11 cellular contexts compared by ENCODE assay signal in the genomic region with DNA sequence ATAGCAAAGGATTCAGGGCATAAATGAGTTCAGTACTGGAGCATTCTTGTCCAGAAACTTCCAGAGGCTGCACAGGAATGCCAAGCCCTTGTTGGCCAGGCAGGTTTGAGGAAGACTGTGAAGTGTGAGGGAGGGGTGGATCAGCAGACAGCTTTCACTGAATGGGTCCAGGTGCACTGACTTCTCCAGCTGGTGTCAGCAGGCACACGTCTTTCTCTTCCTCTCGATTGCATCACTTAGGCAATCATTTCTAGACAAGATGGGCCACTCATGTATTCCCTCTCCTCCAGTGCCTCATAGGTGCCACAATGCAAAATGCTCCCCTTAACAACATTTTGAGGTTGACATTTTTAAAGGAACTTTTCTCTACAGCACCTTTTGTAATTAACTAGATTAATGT. TPM values are rescaled to one million over a fixed set of nuclear protein-coding genes. Genes with fewer than 3 reads are reported as not detected.
DNase-seq lines count a peak whose midpoint lies in the region; ATAC-seq and TF ChIP-seq lines count a peak whose summit lies in the region.
"Had no signal": no experiment of that assay in that cellular context is flagged by ENCODE, and none has a peak within 500 bp of the region (broad histone marks: within the 10 kb centered on the region; RNA-seq: fewer than 3 reads in every experiment).

No MANE protein-coding gene starts in this region.

- H3K4me1 Mint-ChIP-seq in GM23338 = peaks cover 13% of the 10 kb centered on the region
- H3K4me1 Mint-ChIP-seq in stimulated activated effector memory CD8-positive, alpha-beta T cell treated with anti-CD3 and anti-CD28 coated beads, Interleukin-12 subunit alpha, Interleukin-12 subunit beta, amount 100 ng/mL, for 72 hours = no peaks in the 10 kb centered on the region

- H3F3A ChIP-seq in GM23338 (replicated peaks; ENCODE audit: low read depth) = no peaks in the 10 kb centered on the region

- no peaks in the 10 kb centered on the region for H3K36me3 Mint-ChIP-seq in GM23338 (ENCODE audit: low read depth)
- peaks cover 4% of the 10 kb centered on the region for H3K36me3 Mint-ChIP-seq in stimulated activated effector memory CD8-positive, alpha-beta T cell treated with anti-CD3 and anti-CD28 coated beads, Interleukin-12 subunit alpha, Interleukin-12 subunit beta, amount 100 ng/mL, for 72 hours

- no peaks in the 10 kb centered on the region for H3K9me2 ChIP-seq in GM23338 (ENCODE audit: insufficient read depth)

- H3K27ac ChIP-seq in GM23338 (ENCODE audit: low read depth) = no peak overlapping the region

- no peaks in the 10 kb centered on the region for H3K27me3 ChIP-seq in GM23338 (ENCODE audit: insufficient read depth)

- no peak overlapping the region for H2AFZ ChIP-seq in GM23338

- peak; percentile 22 for DNase-seq in EH (ENCODE audit: low read depth)
- DNase-seq in GM23338 (ENCODE audit: low spot score) = peak; percentile 18
- DNase-seq in NCI-H146 (lab: John Stamatoyannopoulos, UW) = peak; percentile 83
- peak; percentile 17 for DNase-seq in fibroblast of villous mesenchyme (ENCODE audit: low read depth)
- no peak for DNase-seq in GM13977 (ENCODE audit: low spot score)
- DNase-seq in cerebellar cortex (ENCODE audit: low spot score) = no peak
- DNase-seq in stimulated activated effector memory CD8-positive, alpha-beta T cell treated with anti-CD3 and anti-CD28 coated beads, Interleukin-12 subunit alpha, Interleukin-12 subunit beta, amount 100 ng/mL, for 72 hours (ENCODE audit: low spot score in 2 of 2) = no peak
- DNase-seq in T1000 (lab: John Stamatoyannopoulos, UW) = no peak
- DNase-seq: activated T-cell treated with anti-CD3 and anti-CD28 coated beads, Interleukin-2, amount 50 U/mL, for 1 hour; MM.1S had no signal

- H3K4me2 ChIP-seq in GM23338 = no peak overlapping the region

- TF ChIP-seq CTCF in GM23338 (conservative IDR thresholded peaks at IDR 0.05; ENCODE audit: low read depth in 2 of 2) = peak in 1 of 2 experiments; percentile 26; a peak in 2 of 4 replicates
- no peak for TF ChIP-seq CTCF in fibroblast of villous mesenchyme (IDR thresholded peaks at IDR 0.05; ENCODE audit: insufficient read depth, low read depth, low read length)
- no peak for TF ChIP-seq CTCF in GM13977 (IDR thresholded peaks at IDR 0.05; ENCODE audit: extremely low read depth, insufficient read depth, missing control alignments)

- H3K27me3 Mint-ChIP-seq in GM23338 (ENCODE audit: insufficient read depth, low read depth, poor library complexity) = no peaks in the 10 kb centered on the region

- H3K4me3 ChIP-seq in GM23338 = no peak overlapping the region
- no peak overlapping the region for H3K4me3 ChIP-seq in fibroblast of villous mesenchyme (ENCODE audit: low read depth, low read length)

- H4K20me1 ChIP-seq in GM23338 (replicated peaks; ENCODE audit: insufficient read depth) = no peaks in the 10 kb centered on the region

- H3K27ac Mint-ChIP-seq in GM23338 = no peak overlapping the region; the same call in 1 of the 2 replicates
- H3K27ac Mint-ChIP-seq in stimulated activated effector memory CD8-positive, alpha-beta T cell treated with anti-CD3 and anti-CD28 coated beads, Interleukin-12 subunit alpha, Interleukin-12 subunit beta, amount 100 ng/mL, for 72 hours = no peak overlapping the region

- H3K4me3 Mint-ChIP-seq in GM23338 = no peak overlapping the region
- H3K4me3 Mint-ChIP-seq in stimulated activated effector memory CD8-positive, alpha-beta T cell treated with anti-CD3 and anti-CD28 coated beads, Interleukin-12 subunit alpha, Interleukin-12 subunit beta, amount 100 ng/mL, for 72 hours = no peak overlapping the region

- no peaks in the 10 kb centered on the region for H3K79me2 ChIP-seq in GM23338 (replicated peaks; ENCODE audit: insufficient read depth)

- in situ Hi-C loops in GM13977 (cut with MboI; ENCODE audit: low pct_unique_long_range_greater_than_20kb, low sequenced_read_pairs, unreplicated experiment) = no loop called here

- no peaks in the 10 kb centered on the region for H3K4me1 ChIP-seq in GM23338 (ENCODE audit: insufficient read depth)

- H3K36me3 ChIP-seq in GM23338 (ENCODE audit: insufficient read depth) = no peaks in the 10 kb centered on the region

- no peaks in the 10 kb centered on the region for H3K9me3 Mint-ChIP-seq in GM23338
- no peaks in the 10 kb centered on the region for H3K9me3 Mint-ChIP-seq in stimulated activated effector memory CD8-positive, alpha-beta T cell treated with anti-CD3 and anti-CD28 coated beads, Interleukin-12 subunit alpha, Interleukin-12 subunit beta, amount 100 ng/mL, for 72 hours

- peak; percentile 54 for ATAC-seq in GM23338
- ATAC-seq in stimulated activated effector memory CD8-positive, alpha-beta T cell treated with anti-CD3 and anti-CD28 coated beads, Interleukin-12 subunit alpha, Interleukin-12 subunit beta, amount 100 ng/mL, for 72 hours = no peak

TF ChIP-seq in GM23338, 12 proteins besides CTCF, POLR2A, EP300 and RAD21 (continues in another document):
- no peak for TF ChIP-seq CREB1 (CRISPR knock-in tag; IDR thresholded peaks at IDR 0.05; ENCODE audit: low read depth)
- TF ChIP-seq POLR2AphosphoS5 (IDR thresholded peaks at IDR 0.05; ENCODE audit: low read depth) = no peak
- no peak for TF ChIP-seq EZH2 (IDR thresholded peaks at IDR 0.05; ENCODE audit: low read depth, unreplicated experiment)
- no peak for TF ChIP-seq JUNB (IDR thresholded peaks at IDR 0.05; ENCODE audit: unreplicated experiment)
- TF ChIP-seq NANOG (IDR thresholded peaks at IDR 0.05; ENCODE audit: borderline replicate concordance) = no peak
- no peak for TF ChIP-seq ZNF331 (CRISPR knock-in tag; IDR thresholded peaks at IDR 0.05; ENCODE audit: low read depth)
- TF ChIP-seq EZH2phosphoT487 (IDR thresholded peaks at IDR 0.05; ENCODE audit: unreplicated experiment) = no peak
- no peak for TF ChIP-seq ETS1 (IDR thresholded peaks at IDR 0.05)
- TF ChIP-seq ZNF114 (CRISPR knock-in tag; IDR thresholded peaks at IDR 0.05) = no peak
- TF ChIP-seq STAT1 (IDR thresholded peaks at IDR 0.05; ENCODE audit: unreplicated experiment) = no peak
- no peak for TF ChIP-seq REST (IDR thresholded peaks at IDR 0.05; ENCODE audit: unreplicated experiment)

RNA-seq across cellular contexts. Expression of gene PLEKHS1, which starts 15.6 kb away (rescaled TPM):
- not detected in 2 replicates for total RNA-seq in GM23338 (2014; rRNA removed; shearing (Covaris generic))
- polyA plus RNA-seq in GM23338 (2016; fragmentation: Nextera tagmentation; extraction: Ambion mirVana) = not detected in 2 replicates
- total RNA-seq in fibroblast of villous mesenchyme = under 0.01 TPM in 1 of 2 replicates, not detected in the other
- total RNA-seq: glomerular endothelial cell had no signal

RNA-seq across cellular contexts. Expression of gene CASP7, which starts 56.2 kb away (rescaled TPM):
- 5.7 and 7.0 TPM in 2 replicates for total RNA-seq in GM23338 (2014; rRNA removed; shearing (Covaris generic))
- 2.1 and 2.5 TPM in 2 replicates for polyA plus RNA-seq in GM23338 (2016; fragmentation: Nextera tagmentation; extraction: Ambion mirVana)
- total RNA-seq in fibroblast of villous mesenchyme = 24.8 and 35.4 TPM in 2 replicates

Comparison
In these comparisons a context has a peak if more than half of its experiments do, and no peak if none do; other contexts are left out.
1. DNase-seq: peak in EH (single experiment), GM23338 (single experiment), NCI-H146 (single experiment) and fibroblast of villous mesenchyme (single experiment); none in GM13977 (single experiment), cerebellar cortex (single experiment), stimulated activated effector memory CD8-positive, alpha-beta T cell treated with anti-CD3 and anti-CD28 coated beads, Interleukin-12 subunit alpha, Interleukin-12 subunit beta, amount 100 ng/mL, for 72 hours (0 of 2) and T1000 (single experiment).